1 cellular context compared by ENCODE assay signal in genomic region chr10:102945989-102946388, GRCh38.
TF ChIP-seq lines count a peak whose summit lies in the region.

No MANE protein-coding gene starts in this region.

TF ChIP-seq in IMR-90, 13 proteins besides CTCF, POLR2A, EP300 and RAD21 (continued from another document):
- TF ChIP-seq BHLHE40 (IDR thresholded peaks at IDR 0.05; ENCODE audit: low read depth, low read length) (no peak), USF2 (IDR thresholded peaks at IDR 0.05; ENCODE audit: low read depth, low read length) (no peak), MAZ (IDR thresholded peaks at IDR 0.05; ENCODE audit: borderline replicate concordance, low read depth, low read length) (no peak), SMC3 (IDR thresholded peaks at IDR 0.05; ENCODE audit: low read depth, low read length) (no peak), RCOR1 (IDR thresholded peaks at IDR 0.05; ENCODE audit: insufficient replicate concordance, low read length) (no peak)
TF ChIP-seq in IMR-90: peak in this region for 0.
